Comparison of ENCODE assay signal across 16 cellular contexts in genomic region chr17:43272483-43272882, GRCh38. TPM values are rescaled to one million over a fixed set of nuclear protein-coding genes. Genes with fewer than 3 reads are reported as not detected.
DNase-seq lines count a peak whose midpoint lies in the region; ATAC-seq and TF ChIP-seq lines count a peak whose summit lies in the region.
"Not testable (repeated sequence)": the region's sequence is repeated elsewhere in the genome, so short reads cannot be mapped to it uniquely, and the experiment has no call there.
"Had no signal": no experiment of that assay in that cellular context is flagged by ENCODE, and none has a peak within 500 bp of the region (broad histone marks: within the 10 kb centered on the region; RNA-seq: fewer than 3 reads in every experiment).

No MANE protein-coding gene starts in this region.

- H3K36me3 ChIP-seq in CD8-positive, alpha-beta T cell (ENCODE audit: insufficient read depth, low read length); RWPE2 (ENCODE audit: low read depth): not testable (repeated sequence)

- H3K9me3 Mint-ChIP-seq in CD8-positive, alpha-beta T cell; activated CD4-positive, alpha-beta T cell treated with anti-CD3 and anti-CD28 coated beads, Interleukin-2, amount 10 ng/mL, durations not matched to agents 7 days and 5 days; activated naive CD4-positive, alpha-beta T cell treated with anti-CD3 and anti-CD28 coated beads, Interleukin-2, amount 10 ng/mL, durations not matched to agents 7 days and 5 days; chondrocyte (ENCODE audit: low read depth); memory B cell: not testable (repeated sequence)

- H3K27ac ChIP-seq in CD8-positive, alpha-beta T cell (ENCODE audit: low read depth, low read length); RWPE2 (ENCODE audit: poor library complexity, severe bottlenecking): not testable (repeated sequence)

- TF ChIP-seq CTCF in CD8-positive, alpha-beta T cell (IDR thresholded peaks at IDR 0.05); RWPE2 (IDR thresholded peaks at IDR 0.05; ENCODE audit: poor library complexity, severe bottlenecking); chondrocyte (IDR thresholded peaks at IDR 0.05): not testable (repeated sequence)

- H3K4me1 ChIP-seq in CD8-positive, alpha-beta T cell (ENCODE audit: insufficient read depth, low read length); RWPE2 (ENCODE audit: insufficient read depth, poor library complexity, severe bottlenecking): not testable (repeated sequence)

- not testable (repeated sequence) for H3K4me3 ChIP-seq in CD8-positive, alpha-beta T cell (ENCODE audit: low read depth, low read length); RWPE2 (ENCODE audit: severe bottlenecking)

- H3K36me3 Mint-ChIP-seq in CD8-positive, alpha-beta T cell; activated CD4-positive, alpha-beta T cell treated with anti-CD3 and anti-CD28 coated beads, Interleukin-2, amount 10 ng/mL, durations not matched to agents 7 days and 5 days (ENCODE audit: low read depth); activated naive CD4-positive, alpha-beta T cell treated with anti-CD3 and anti-CD28 coated beads, Interleukin-2, amount 10 ng/mL, durations not matched to agents 7 days and 5 days; chondrocyte (ENCODE audit: low read depth); memory B cell: not testable (repeated sequence)

- H3K27ac Mint-ChIP-seq in CD8-positive, alpha-beta T cell = not testable (repeated sequence)
- peak overlapping the region; percentile 85 for H3K27ac Mint-ChIP-seq in activated CD4-positive, alpha-beta T cell treated with anti-CD3 and anti-CD28 coated beads, Interleukin-2, amount 10 ng/mL, durations not matched to agents 7 days and 5 days
- H3K27ac Mint-ChIP-seq in activated naive CD4-positive, alpha-beta T cell treated with anti-CD3 and anti-CD28 coated beads, Interleukin-2, amount 10 ng/mL, durations not matched to agents 7 days and 5 days = peak overlapping the region; percentile 44
- H3K27ac Mint-ChIP-seq in chondrocyte (ENCODE audit: unreplicated experiment) (peak overlapping the region; percentile 78), memory B cell (peak overlapping the region; percentile 78)

- H3K9me3 ChIP-seq in CD8-positive, alpha-beta T cell (ENCODE audit: low read length); RWPE2 (ENCODE audit: severe bottlenecking): not testable (repeated sequence)

- H3K27me3 ChIP-seq in CD8-positive, alpha-beta T cell (ENCODE audit: insufficient read depth, low read length); RWPE2 (ENCODE audit: insufficient read depth, poor library complexity, severe bottlenecking): not testable (repeated sequence)

- CTCF ChIA-PET in CD8-positive, alpha-beta T cell (lab: Charles Lee); activated CD4-positive, alpha-beta T cell treated with anti-CD3 and anti-CD28 coated beads, Interleukin-2, amount 10 ng/mL, durations not matched to agents 7 days and 5 days (lab: Charles Lee); activated naive CD4-positive, alpha-beta T cell treated with anti-CD3 and anti-CD28 coated beads, Interleukin-2, amount 10 ng/mL, durations not matched to agents 7 days and 5 days (lab: Charles Lee): not testable (repeated sequence)

- not testable (repeated sequence) for H3K4me1 Mint-ChIP-seq in CD8-positive, alpha-beta T cell (ENCODE audit: low read depth); activated CD4-positive, alpha-beta T cell treated with anti-CD3 and anti-CD28 coated beads, Interleukin-2, amount 10 ng/mL, durations not matched to agents 7 days and 5 days; activated naive CD4-positive, alpha-beta T cell treated with anti-CD3 and anti-CD28 coated beads, Interleukin-2, amount 10 ng/mL, durations not matched to agents 7 days and 5 days; chondrocyte (ENCODE audit: low read depth); memory B cell

- peak overlapping the region; percentile 39 for H3K4me3 Mint-ChIP-seq in CD8-positive, alpha-beta T cell
- not testable (repeated sequence) for H3K4me3 Mint-ChIP-seq in activated CD4-positive, alpha-beta T cell treated with anti-CD3 and anti-CD28 coated beads, Interleukin-2, amount 10 ng/mL, durations not matched to agents 7 days and 5 days; chondrocyte (ENCODE audit: unreplicated experiment)
- H3K4me3 Mint-ChIP-seq in activated naive CD4-positive, alpha-beta T cell treated with anti-CD3 and anti-CD28 coated beads, Interleukin-2, amount 10 ng/mL, durations not matched to agents 7 days and 5 days = peak overlapping the region; percentile 5
- peak overlapping the region; percentile 16 for H3K4me3 Mint-ChIP-seq in memory B cell

- not testable (repeated sequence) for DNase-seq in CD8-positive, alpha-beta T cell; RWPE2 (ENCODE audit: low spot score); activated naive CD4-positive, alpha-beta T cell treated with anti-CD3 and anti-CD28 coated beads, Interleukin-2, amount 10 ng/mL, durations not matched to agents 7 days and 5 days; chondrocyte (ENCODE audit: low spot score)
- DNase-seq in activated CD4-positive, alpha-beta T cell treated with anti-CD3 and anti-CD28 coated beads, Interleukin-2, amount 10 ng/mL, durations not matched to agents 7 days and 5 days = peak; percentile 7
- peak in 1 of 2 donors; percentile 3 for DNase-seq in memory B cell (ENCODE audit: low spot score in 2 of 2)
- DNase-seq in stimulated activated CD4-positive, alpha-beta T cell treated with anti-CD3 and anti-CD28 coated beads, Interleukin-1b, Interleukin-23, amount 100 ng/mL, for 48 hours = peak; percentile 1

- intact Hi-C loops in CD8-positive, alpha-beta T cell (cut with DNase I, micrococcal nuclease) = not testable (repeated sequence)

- H3K27me3 Mint-ChIP-seq in CD8-positive, alpha-beta T cell (ENCODE audit: low read depth); activated CD4-positive, alpha-beta T cell treated with anti-CD3 and anti-CD28 coated beads, Interleukin-2, amount 10 ng/mL, durations not matched to agents 7 days and 5 days; activated naive CD4-positive, alpha-beta T cell treated with anti-CD3 and anti-CD28 coated beads, Interleukin-2, amount 10 ng/mL, durations not matched to agents 7 days and 5 days; chondrocyte (ENCODE audit: low read depth); memory B cell: not testable (repeated sequence)

- ATAC-seq in CD8-positive, alpha-beta T cell; memory B cell (ENCODE audit: low read depth): not testable (repeated sequence)
- ATAC-seq in RWPE2 (ENCODE audit: low read depth) = peak; percentile 21; the same call in 1 of the 3 replicates

- POLR2A ChIA-PET in CD8-positive, alpha-beta T cell (lab: Charles Lee); activated CD4-positive, alpha-beta T cell treated with anti-CD3 and anti-CD28 coated beads, Interleukin-2, amount 10 ng/mL, durations not matched to agents 7 days and 5 days (lab: Charles Lee): not testable (repeated sequence)

RNA-seq across cellular contexts. Expression of gene RNU2-1, which starts 38.7 kb away (rescaled TPM):
- 1,000 to 10,000 TPM; 2,573 to 3,095 TPM for total RNA-seq in CD8-positive, alpha-beta T cell
- total RNA-seq in activated CD4-positive, alpha-beta T cell treated with anti-CD3 and anti-CD28 coated beads, Interleukin-2, amount 10 ng/mL, durations not matched to agents 7 days and 5 days = 1,000 to 10,000 TPM; 5,823 to 8,052 TPM
- 2,934 to 3,390 TPM (median 3,124 TPM) in 3 replicates for total RNA-seq in chondrocyte
- total RNA-seq: breast epithelium, epithelial cell of proximal tubule, glomerular endothelial cell, GM23248, SK-MEL-5 had no signal

RNA-seq across cellular contexts. Expression of gene CCDC200, which starts 44.1 kb away (rescaled TPM):
- not detected for total RNA-seq in CD8-positive, alpha-beta T cell
- total RNA-seq in activated CD4-positive, alpha-beta T cell treated with anti-CD3 and anti-CD28 coated beads, Interleukin-2, amount 10 ng/mL, durations not matched to agents 7 days and 5 days = not detected
- not detected in 3 replicates for total RNA-seq in chondrocyte
- total RNA-seq: A673, breast epithelium, epithelial cell of proximal tubule, GM23248, left colon, posterior vena cava, SK-MEL-5, T-cell had no signal
